Comparison of ENCODE assay signal across 39 cellular contexts in genomic region chr2:49102146-49102545, GRCh38. TPM values are rescaled to one million over a fixed set of nuclear protein-coding genes. Genes with fewer than 3 reads are reported as not detected.
"Had no signal": no experiment of that assay in that cellular context is flagged by ENCODE, and none has a peak within 500 bp of the region (broad histone marks: within the 10 kb centered on the region; RNA-seq: fewer than 3 reads in every experiment).

No MANE protein-coding gene starts in this region.

- FAIRE-seq: astrocyte, bronchial epithelial cell had no signal

- H3K4me3 ChIP-seq: adrenal gland, ascending aorta, body of pancreas, breast epithelium, cardiac muscle cell had no signal

- H3K27me3 ChIP-seq: adrenal gland, ascending aorta, body of pancreas, brain microvascular endothelial cell, breast epithelium, cardiac muscle cell had no signal

- H3K27ac ChIP-seq: adrenal gland, ascending aorta, body of pancreas, brain microvascular endothelial cell, breast epithelium, cardiac muscle cell had no signal

- H3K36me3 ChIP-seq: adrenal gland, ascending aorta, brain microvascular endothelial cell, breast epithelium, cardiac muscle cell had no signal

- DNase-seq: activated effector memory CD4-positive, alpha-beta T cell treated with anti-CD3 and anti-CD28 coated beads, Interleukin-2, amount 50 U/mL, for 16 hours; activated effector memory CD4-positive, alpha-beta T cell treated with Interleukin-2 at 50 U/mL for 16 hours; activated gamma-delta T cell treated with Interleukin-2 at 50 U/mL for 16 hours; activated naive CD4-positive, alpha-beta T cell; activated naive CD4-positive, alpha-beta T cell treated with anti-CD3 and anti-CD28 coated beads for 36 hours; activated naive CD4-positive, alpha-beta T cell treated with anti-CD3 and anti-CD28 coated beads, Interleukin-2, amount 10 ng/mL, durations not matched to agents 7 days and 5 days; activated naive CD4-positive, alpha-beta T cell treated with anti-CD3 and anti-CD28 coated beads, Interleukin-2, amount 50 U/mL, for 16 hours; activated naive CD4-positive, alpha-beta T cell treated with Interleukin-2 at 50 U/mL for 16 hours; activated naive CD8-positive, alpha-beta T cell treated with anti-CD3 and anti-CD28 coated beads for 36 hours; activated naive CD8-positive, alpha-beta T cell treated with anti-CD3 and anti-CD28 coated beads, Interleukin-2, amount 10 ng/mL, durations not matched to agents 7 days and 5 days; activated naive CD8-positive, alpha-beta T cell treated with anti-CD3 and anti-CD28 coated beads, Interleukin-2, amount 50 U/mL, for 24 hours; activated T-cell treated with anti-CD3 and anti-CD28 coated beads, Interleukin-2, amount 50 U/mL, for 1 hour; activated T-cell treated with anti-CD3 and anti-CD28 coated beads, Interleukin-2, amount 50 U/mL, for 24 hours; activated T-cell treated with anti-CD3 and anti-CD28 coated beads, Interleukin-2, amount 50 U/mL, for 4 hours; activated T-cell treated with anti-CD3 and anti-CD28 coated beads, Interleukin-2, amount 50 U/mL, for 48 hours; activated T-cell treated with anti-CD3 and anti-CD28 coated beads, Interleukin-2, amount 50 U/mL, for 72 hours; adrenal gland; amniotic stem cell; amygdala; anterior cingulate cortex; aorta; body of pancreas; brain microvascular endothelial cell; caudate nucleus; central memory CD4-positive, alpha-beta T cell; cerebellar nuclear complex had no signal

- H3K9me3 ChIP-seq: adrenal gland, ascending aorta, body of pancreas, breast epithelium had no signal

- ATAC-seq: activated naive CD4-positive, alpha-beta T cell treated with anti-CD3 and anti-CD28 coated beads, Interleukin-2, amount 50 U/mL, for 72 hours; activated naive CD8-positive, alpha-beta T cell treated with anti-CD3 and anti-CD28 coated beads, Interleukin-2, amount 50 U/mL, for 24 hours; activated T-cell treated with anti-CD3 and anti-CD28 coated beads, Interleukin-2, amount 50 U/mL, for 4 hours; activated T-cell treated with anti-CD3 and anti-CD28 coated beads, Interleukin-2, amount 50 U/mL, for 72 hours; activated T-helper 17 cell treated with anti-CD3 and anti-CD28 coated beads, Interleukin-2, amount 50 U/mL, for 72 hours; body of pancreas had no signal

- H3K4me1 ChIP-seq: adrenal gland, ascending aorta, body of pancreas, breast epithelium had no signal

RNA-seq across cellular contexts. Expression of gene FSHR, which starts 52.2 kb away (rescaled TPM):
- total RNA-seq: activated naive CD4-positive, alpha-beta T cell treated with anti-CD3 and anti-CD28 coated beads for 36 hours; activated naive CD4-positive, alpha-beta T cell treated with anti-CD3 and anti-CD28 coated beads, Interleukin-2, amount 50 U/mL, for 72 hours; activated naive CD8-positive, alpha-beta T cell treated with anti-CD3 and anti-CD28 coated beads for 36 hours; activated naive CD8-positive, alpha-beta T cell treated with anti-CD3 and anti-CD28 coated beads, Interleukin-2, amount 10 ng/mL, durations not matched to agents 7 days and 5 days; activated T-cell treated with anti-CD3 and anti-CD28 coated beads, Interleukin-2, amount 50 U/mL, for 4 hours; activated T-cell treated with anti-CD3 and anti-CD28 coated beads, Interleukin-2, amount 50 U/mL, for 72 hours; activated T-helper 1 cell treated with anti-CD3 and anti-CD28 coated beads, Interleukin-12 subunit alpha, Interleukin-12 subunit beta, Interleukin-2, Interleukin-4 antibody, amounts not matched to agents 30 ng/mL and 10 ng/mL and 1 ng/mL, durations not matched to agents 14 hours and 24 hours and 36 hours; activated T-helper 17 cell treated with anti-CD3 and anti-CD28 coated beads, Interleukin-2, amount 50 U/mL, for 72 hours; activated T-helper 2 cell treated with anti-CD3 and anti-CD28 coated beads, Interferon-gamma antibody, Interleukin-2, Interleukin-4, amounts not matched to agents 10 μg/mL and 5 μg/mL and 100 μg/mL, durations not matched to agents 14 hours and 24 hours and 36 hours; aorta; ascending aorta; body of pancreas; breast epithelium; bronchial epithelial cell; cardiac septum; cerebellum; chondrocyte had no signal
- polyA plus RNA-seq: adipose tissue, adrenal gland, aorta had no signal
